In genomic region chr20:37273988-37274387, GRCh38 we compare ENCODE assay signal across 30 cellular contexts. TPM values are rescaled to one million over a fixed set of nuclear protein-coding genes. Genes with fewer than 3 reads are reported as not detected.
"Had no signal": no experiment of that assay in that cellular context is flagged by ENCODE, and none has a peak within 500 bp of the region (broad histone marks: within the 10 kb centered on the region; RNA-seq: fewer than 3 reads in every experiment).

No MANE protein-coding gene starts in this region.

- DNase-seq: effector CD8-positive, alpha-beta T cell; endodermal cell; foreskin keratinocyte; glutamatergic neuron; heart right ventricle; hippocampal formation; immature natural killer cell; islet precursor cell; kidney glomerular epithelial cell; left ventricle myocardium superior; lower lobe of right lung; sigmoid colon; stimulated activated CD4-positive, alpha-beta T cell treated with anti-CD3 and anti-CD28 coated beads, Interleukin-2, amount 100 ng/mL, for 24 hours; stimulated activated CD4-positive, alpha-beta T cell treated with anti-CD3 and anti-CD28 coated beads, Interleukin-4, amount 100 ng/mL, for 24 hours; upper lobe of right lung; uterus had no signal

- H3K9me3 Mint-ChIP-seq: endodermal cell; immature natural killer cell; nephron; neural progenitor cell; stimulated activated effector memory CD8-positive, alpha-beta T cell treated with anti-CD3 and anti-CD28 coated beads, Interleukin-12 subunit alpha, Interleukin-12 subunit beta, amount 100 ng/mL, for 72 hours; stimulated activated naive CD8-positive, alpha-beta T cell treated with anti-CD3 and anti-CD28 coated beads, Interleukin-15, Interleukin-2, amounts not matched to agents 100 ng/mL and 50 ng/mL, for 24 hours had no signal

- ATAC-seq: foreskin keratinocyte; gastroesophageal sphincter; heart right ventricle; left ventricle myocardium superior; lower lobe of right lung; stimulated activated effector memory CD8-positive, alpha-beta T cell treated with anti-CD3 and anti-CD28 coated beads, Interleukin-12 subunit alpha, Interleukin-12 subunit beta, amount 100 ng/mL, for 72 hours; upper lobe of right lung had no signal

- H3K4me3 Mint-ChIP-seq: endodermal cell; immature natural killer cell; nephron; neural progenitor cell; stimulated activated effector memory CD8-positive, alpha-beta T cell treated with anti-CD3 and anti-CD28 coated beads, Interleukin-12 subunit alpha, Interleukin-12 subunit beta, amount 100 ng/mL, for 72 hours; stimulated activated naive CD8-positive, alpha-beta T cell treated with anti-CD3 and anti-CD28 coated beads, Interleukin-15, Interleukin-2, amounts not matched to agents 100 ng/mL and 50 ng/mL, for 24 hours had no signal

- H3K27ac Mint-ChIP-seq: endodermal cell; immature natural killer cell; neural progenitor cell; stimulated activated effector memory CD8-positive, alpha-beta T cell treated with anti-CD3 and anti-CD28 coated beads, Interleukin-12 subunit alpha, Interleukin-12 subunit beta, amount 100 ng/mL, for 72 hours; stimulated activated naive CD8-positive, alpha-beta T cell treated with anti-CD3 and anti-CD28 coated beads, Interleukin-15, Interleukin-2, amounts not matched to agents 100 ng/mL and 50 ng/mL, for 24 hours had no signal

- H3K36me3 Mint-ChIP-seq: immature natural killer cell; neural progenitor cell; stimulated activated effector memory CD8-positive, alpha-beta T cell treated with anti-CD3 and anti-CD28 coated beads, Interleukin-12 subunit alpha, Interleukin-12 subunit beta, amount 100 ng/mL, for 72 hours had no signal

- H3K27me3 Mint-ChIP-seq: stimulated activated naive CD8-positive, alpha-beta T cell treated with anti-CD3 and anti-CD28 coated beads, Interleukin-15, Interleukin-2, amounts not matched to agents 100 ng/mL and 50 ng/mL, for 24 hours had no signal

RNA-seq across cellular contexts. Expression of gene GHRH, which starts 12.4 kb away (rescaled TPM):
- total RNA-seq: cerebellum, endodermal cell, esophagus muscularis mucosa, fibroblast of lung, foreskin keratinocyte, gastroesophageal sphincter, left ventricle myocardium superior, lower lobe of right lung, mononuclear cell, osteocyte, prostate gland, sigmoid colon, skeletal muscle tissue, thoracic aorta, tibial nerve, upper lobe of right lung, uterus had no signal
- polyA plus RNA-seq: fibroblast of lung, foreskin keratinocyte, immature natural killer cell, sigmoid colon had no signal
